Comparison of ENCODE assay signal across 28 cellular contexts in the genomic region with DNA sequence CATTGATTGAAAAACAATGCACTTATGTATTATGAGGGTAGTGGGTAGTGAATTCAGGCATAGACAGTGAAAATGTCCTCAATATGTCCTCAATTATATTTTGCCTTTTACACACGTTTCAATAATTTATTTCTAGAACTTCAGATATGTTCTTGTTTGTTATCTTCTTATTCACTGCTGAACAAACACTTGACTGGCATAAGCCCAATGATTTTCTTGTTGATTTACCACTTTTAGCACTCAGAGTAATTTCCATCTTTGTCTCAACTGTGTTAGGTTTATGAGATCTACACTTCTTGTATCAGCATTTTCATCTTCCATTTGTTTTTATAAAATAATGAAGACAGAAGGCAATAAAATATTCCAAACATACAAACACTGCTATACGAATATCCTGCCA.
"Had no signal": no experiment of that assay in that cellular context is flagged by ENCODE, and none has a peak within 500 bp of the region (broad histone marks: within the 10 kb centered on the region; RNA-seq: fewer than 3 reads in every experiment).

No MANE protein-coding gene starts in this region.

- H3K27me3 Mint-ChIP-seq: activated CD4-positive, alpha-beta T cell treated with anti-CD3 and anti-CD28 coated beads, Interleukin-2, amount 10 ng/mL, durations not matched to agents 24 days and 14 days; activated T-cell treated with anti-CD3 and anti-CD28 coated beads, Interleukin-2, amount 50 U/mL, for 24 hours had no signal

- H3K4me3 Mint-ChIP-seq: activated CD4-positive, alpha-beta T cell treated with anti-CD3 and anti-CD28 coated beads, Interleukin-2, amount 10 ng/mL, durations not matched to agents 24 days and 14 days; activated CD8-positive, alpha-beta T cell treated with anti-CD3 and anti-CD28 coated beads, Interleukin-2, amount 10 ng/mL, durations not matched to agents 7 days and 5 days; activated naive CD4-positive, alpha-beta T cell treated with anti-CD3 and anti-CD28 coated beads for 36 hours; activated T-cell treated with anti-CD3 and anti-CD28 coated beads, Interleukin-2, amount 50 U/mL, for 24 hours; T-helper 1 cell treated with Interleukin-12 subunit alpha and Interleukin-12 subunit beta and Interleukin-4 antibody, amounts not matched to agents 30 μg/mL and 1 μg/mL, for 36 hours; T-helper 2 cell treated with Interferon-gamma antibody and Interleukin-4, amounts not matched to agents 5 μg/mL and 100 μg/mL, for 36 hours had no signal

- H3K36me3 Mint-ChIP-seq: activated naive CD4-positive, alpha-beta T cell treated with anti-CD3 and anti-CD28 coated beads, Interleukin-2, amount 50 U/mL, for 72 hours had no signal

- H3K4me1 Mint-ChIP-seq: activated CD4-positive, alpha-beta T cell treated with anti-CD3 and anti-CD28 coated beads, Interleukin-2, amount 10 ng/mL, durations not matched to agents 24 days and 14 days had no signal

- ATAC-seq: activated CD8-positive, alpha-beta T cell treated with anti-CD3 and anti-CD28 coated beads, Interleukin-2, amount 10 ng/mL, durations not matched to agents 7 days and 5 days; activated naive CD4-positive, alpha-beta T cell treated with anti-CD3 and anti-CD28 coated beads, Interleukin-2, amount 50 U/mL, for 72 hours; body of pancreas had no signal

- DNase-seq: activated CD4-positive, alpha-beta T cell treated with anti-CD3 and anti-CD28 coated beads, Interleukin-2, amount 10 ng/mL, durations not matched to agents 24 days and 14 days; activated CD4-positive, alpha-beta T cell treated with anti-CD3 and anti-CD28 coated beads, Interleukin-2, amount 50 U/mL, for 4 hours; activated CD8-positive, alpha-beta T cell treated with anti-CD3 and anti-CD28 coated beads, Interleukin-2, amount 10 ng/mL, durations not matched to agents 7 days and 5 days; activated gamma-delta T cell treated with Interleukin-2 at 50 U/mL for 16 hours; activated naive CD4-positive, alpha-beta T cell treated with anti-CD3 and anti-CD28 coated beads for 36 hours; activated T-cell treated with anti-CD3 and anti-CD28 coated beads, Interleukin-2, amount 50 U/mL, for 24 hours; adrenal gland; body of pancreas; Karpas-422; KBM-7; MG63; NCI-H1048; NCI-H146; NCI-H187; NCI-H2029 treated with DMSO at 0.1 percent for 48 hours; NCI-H2107; NCI-H2171 treated with DMSO at 0.1 percent for 48 hours; NCI-H2227 treated with DMSO at 0.1 percent for 48 hours; NCI-H446; NCI-H510A treated with DMSO at 0.1 percent for 48 hours; NCI-H526 treated with DMSO at 0.1 percent for 48 hours; OCI-M1; Right ventricle myocardium superior had no signal

- H3K9me3 Mint-ChIP-seq: activated CD4-positive, alpha-beta T cell treated with anti-CD3 and anti-CD28 coated beads, Interleukin-2, amount 10 ng/mL, durations not matched to agents 24 days and 14 days; activated naive CD4-positive, alpha-beta T cell treated with anti-CD3 and anti-CD28 coated beads, Interleukin-2, amount 50 U/mL, for 72 hours; activated T-helper 2 cell treated with anti-CD3 and anti-CD28 coated beads, Interferon-gamma antibody, Interleukin-2, Interleukin-4, amounts not matched to agents 10 μg/mL and 5 μg/mL and 100 μg/mL, durations not matched to agents 14 hours and 24 hours and 36 hours; T-helper 1 cell treated with Interleukin-12 subunit alpha and Interleukin-12 subunit beta and Interleukin-4 antibody, amounts not matched to agents 30 μg/mL and 1 μg/mL, for 36 hours; T-helper 2 cell treated with Interferon-gamma antibody and Interleukin-4, amounts not matched to agents 5 μg/mL and 100 μg/mL, for 36 hours had no signal

- H3K27ac Mint-ChIP-seq: activated CD4-positive, alpha-beta T cell treated with anti-CD3 and anti-CD28 coated beads, Interleukin-2, amount 10 ng/mL, durations not matched to agents 24 days and 14 days; activated CD8-positive, alpha-beta T cell treated with anti-CD3 and anti-CD28 coated beads, Interleukin-2, amount 10 ng/mL, durations not matched to agents 7 days and 5 days; activated naive CD4-positive, alpha-beta T cell treated with anti-CD3 and anti-CD28 coated beads for 36 hours; activated naive CD4-positive, alpha-beta T cell treated with anti-CD3 and anti-CD28 coated beads, Interleukin-2, amount 50 U/mL, for 72 hours; activated T-cell treated with anti-CD3 and anti-CD28 coated beads, Interleukin-2, amount 50 U/mL, for 24 hours; activated T-helper 2 cell treated with anti-CD3 and anti-CD28 coated beads, Interferon-gamma antibody, Interleukin-2, Interleukin-4, amounts not matched to agents 10 μg/mL and 5 μg/mL and 100 μg/mL, durations not matched to agents 14 hours and 24 hours and 36 hours; T-helper 1 cell treated with Interleukin-12 subunit alpha and Interleukin-12 subunit beta and Interleukin-4 antibody, amounts not matched to agents 30 μg/mL and 1 μg/mL, for 36 hours; T-helper 2 cell treated with Interferon-gamma antibody and Interleukin-4, amounts not matched to agents 5 μg/mL and 100 μg/mL, for 36 hours had no signal

- H3K4me3 ChIP-seq: adrenal gland, body of pancreas, breast epithelium, MG63 had no signal
